1 cellular context compared by ENCODE assay signal in the genomic region with DNA sequence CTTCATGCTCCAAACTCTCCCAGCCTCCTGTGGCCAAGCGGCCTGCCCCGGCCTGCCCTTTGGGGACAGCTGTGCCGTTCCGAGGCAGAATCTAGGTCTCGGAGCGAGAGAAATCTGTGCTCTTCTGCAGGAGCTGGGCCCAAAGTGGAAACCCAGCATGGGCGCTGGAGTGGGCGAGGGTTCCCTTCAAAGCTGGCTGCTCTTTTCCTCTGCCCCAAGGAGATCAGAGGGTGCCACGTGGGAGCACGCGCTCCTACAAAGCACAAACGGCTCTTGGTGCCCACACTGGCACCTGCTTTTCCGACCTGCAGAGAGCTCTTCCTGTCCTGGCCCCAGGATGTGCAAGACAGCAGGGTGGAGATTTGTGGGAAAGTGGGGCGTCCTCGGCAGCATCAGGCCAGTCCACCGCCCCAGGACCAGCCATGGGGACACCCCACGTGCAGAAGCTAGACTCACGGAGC.
TF ChIP-seq lines count a peak whose summit lies in the region.

No MANE protein-coding gene starts in this region.

TF ChIP-seq in HCT116, 20 proteins besides CTCF, POLR2A, EP300 and RAD21 (continued from another document):
- TF ChIP-seq SRF (IDR thresholded peaks at IDR 0.05; ENCODE audit: low read depth): no peak
- TF ChIP-seq SIN3A (IDR thresholded peaks at IDR 0.05; ENCODE audit: low read depth): no peak
- no peak for TF ChIP-seq ATF3 (IDR thresholded peaks at IDR 0.05)
- no peak for TF ChIP-seq TCF7L2 (IDR thresholded peaks at IDR 0.05; ENCODE audit: borderline replicate concordance, extremely low read depth, insufficient read depth, insufficient read length)
- TF ChIP-seq POLR2AphosphoS5 (IDR thresholded peaks at IDR 0.05; ENCODE audit: low read depth, low read length): no peak
- TF ChIP-seq EGR1 (IDR thresholded peaks at IDR 0.05; ENCODE audit: low read depth): no peak
- no peak for TF ChIP-seq ELF1 (IDR thresholded peaks at IDR 0.05; ENCODE audit: borderline replicate concordance, low read depth)
- TF ChIP-seq, protein P1, sequence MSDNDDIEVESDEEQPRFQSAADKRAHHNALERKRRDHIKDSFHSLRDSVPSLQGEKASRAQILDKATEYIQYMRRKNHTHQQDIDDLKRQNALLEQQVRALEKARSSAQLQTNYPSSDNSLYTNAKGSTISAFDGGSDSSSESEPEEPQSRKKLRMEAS (IDR thresholded peaks at IDR 0.05): no peak
- no peak for TF ChIP-seq SP1 (IDR thresholded peaks at IDR 0.05; ENCODE audit: low read depth)
- no peak for TF ChIP-seq ZBTB33 (IDR thresholded peaks at IDR 0.05; ENCODE audit: extremely low read depth, insufficient replicate concordance, low read length)
TF ChIP-seq in HCT116: peak in this region for 0.
